Comparison of ENCODE assay signal across 9 cellular contexts in genomic region chr2:42493468-42493884, GRCh38. TPM values are rescaled to one million over a fixed set of nuclear protein-coding genes. Genes with fewer than 3 reads are reported as not detected.
A peak's percentile ranks its signal among the peaks of the same experiment; 100 is the strongest.
DNase-seq lines count a peak whose midpoint lies in the region; ATAC-seq and TF ChIP-seq lines count a peak whose summit lies in the region.
"Had no signal": no experiment of that assay in that cellular context is flagged by ENCODE, and none has a peak within 500 bp of the region (broad histone marks: within the 10 kb centered on the region; RNA-seq: fewer than 3 reads in every experiment).

No MANE protein-coding gene starts in this region.

- no peak overlapping the region for H4K91ac ChIP-seq in trophoblast cell (ENCODE audit: low read depth, low read length)

- in situ Hi-C loops in KBM-7 (cut with MboI; ENCODE audit: low pct_unique_long_range_greater_than_20kb, low sequenced_read_pairs) = no loop called here

- ATAC-seq in GM18511 (IDR thresholded peaks at IDR 0.05; ENCODE audit: unreplicated experiment) (peak; percentile 3), HG03342 (IDR thresholded peaks at IDR 0.05; ENCODE audit: unreplicated experiment) (peak; percentile 14), HG03025 (IDR thresholded peaks at IDR 0.05; ENCODE audit: low FRiP score, unreplicated experiment) (no peak)

- H3K18ac ChIP-seq in trophoblast cell (ENCODE audit: low read length) = no peak overlapping the region

- no peak overlapping the region for H2BK5ac ChIP-seq in trophoblast cell (ENCODE audit: low read depth, low read length, poor library complexity)

- no peak overlapping the region for H2BK120ac ChIP-seq in trophoblast cell (ENCODE audit: insufficient read depth, low read length, poor library complexity)

- no peak overlapping the region for H3K4ac ChIP-seq in trophoblast cell (ENCODE audit: low read depth, low read length)

- no peaks in the 10 kb centered on the region for H3K79me2 ChIP-seq in trophoblast cell (ENCODE audit: control insufficient read depth, insufficient read depth, low read length, poor library complexity)

- peak overlapping the region; percentile 9 for H4K8ac ChIP-seq in trophoblast cell (ENCODE audit: low read depth, low read length)

- H3K36me3 ChIP-seq in trophoblast cell (ENCODE audit: control insufficient read depth in 1 of 2, insufficient read depth in 2 of 2, low read length in 2 of 2) = no peaks in the 10 kb centered on the region

- intact Hi-C loops in dorsolateral prefrontal cortex (cut with DNase I) = loop anchor here in 1 of 2 donors (5.0 to 10.0 kb wide), 2 partner anchors 131 to 311 kb away; partner anchors contain the start of gene COX7A2L

- no CpG with 5 or more reads among the region's 59 CpGs for WGBS in trophoblast cell (ENCODE audit: extremely low coverage, insufficient coverage, insufficient read length)

- no peak overlapping the region for H2BK12ac ChIP-seq in trophoblast cell (ENCODE audit: low read length)

- POLR2A ChIA-PET in HEK293T (lab: Yijun Ruan, JAX) = no interaction called here

- H3K4me1 ChIP-seq in trophoblast cell (ENCODE audit: control insufficient read depth in 1 of 2, insufficient read depth in 2 of 2, low read length in 2 of 2) = peaks cover 8 to 17% of the 10 kb centered on the region in 2 experiments

- H3K4me3 ChIP-seq in dorsolateral prefrontal cortex = peak overlapping the region; percentile 44 to 85 (median 65)
- H3K4me3 ChIP-seq in trophoblast cell (ENCODE audit: low read depth, low read length) = peak overlapping the region; percentile 70

- peak overlapping the region; percentile 94 for H3K4me2 ChIP-seq in trophoblast cell (ENCODE audit: low read length)

- no peaks in the 10 kb centered on the region for H3K79me1 ChIP-seq in trophoblast cell (ENCODE audit: low read length)

- peak overlapping the region; percentile 56 for H4K12ac ChIP-seq in trophoblast cell (ENCODE audit: low read depth, low read length)

- no peak overlapping the region for H3K9ac ChIP-seq in trophoblast cell (ENCODE audit: low read length)

- H3K27ac ChIP-seq in dorsolateral prefrontal cortex = peak overlapping the region in 16 of 59 donors; percentile 11 to 75 (median 48)
- H3K27ac ChIP-seq in trophoblast cell (ENCODE audit: low read depth, low read length) = no peak overlapping the region

- no peak for TF ChIP-seq CTCF in dorsolateral prefrontal cortex (IDR thresholded peaks at IDR 0.05 in 54 of 56, conservative IDR thresholded peaks at IDR 0.05 in 2 of 56; ENCODE audit: low read depth in 1 of 56, partially characterized antibody in 56 of 56)

- H3K9me3 ChIP-seq in trophoblast cell (ENCODE audit: insufficient read depth, low read depth, low read length) = peaks cover 10% of the 10 kb centered on the region

- CTCF ChIA-PET in HEK293T (lab: Yijun Ruan, JAX) = no interaction called here

- no peak overlapping the region for H3K23ac ChIP-seq in trophoblast cell (ENCODE audit: low read length)

- peaks cover 0 to 35% (median 11%) of the 10 kb centered on the region in 45 donors for H3K27me3 ChIP-seq in dorsolateral prefrontal cortex
- peaks cover 15% of the 10 kb centered on the region for H3K27me3 ChIP-seq in trophoblast cell (ENCODE audit: insufficient read depth, low read length)

- peak overlapping the region; percentile 79 for H2AFZ ChIP-seq in trophoblast cell (ENCODE audit: insufficient read depth, low read length, poor library complexity)

- no peak overlapping the region for H3K14ac ChIP-seq in trophoblast cell (ENCODE audit: low read length)

- no peak for DNase-seq in dorsolateral prefrontal cortex
- no peak for DNase-seq in trophoblast cell
- no peak for DNase-seq in NCI-H2227 (lab: John Stamatoyannopoulos, UW; ENCODE audit: unreplicated experiment)
- no peak for DNase-seq in KBM-7
- DNase-seq in HEK293T (ENCODE audit: extremely low spot score) = no peak

- no peak overlapping the region for H2AK5ac ChIP-seq in trophoblast cell (ENCODE audit: low read length)

TF ChIP-seq in HEK293T, 16 proteins besides CTCF, POLR2A, EP300 and RAD21:
- no peak for TF ChIP-seq TARDBP (IDR thresholded peaks at IDR 0.05)
- TF ChIP-seq ELF4 (IDR thresholded peaks at IDR 0.05) = no peak
- no peak for TF ChIP-seq ARNT (IDR thresholded peaks at IDR 0.05)
- TF ChIP-seq SP1 (IDR thresholded peaks at IDR 0.05) = no peak
- TF ChIP-seq CTBP1 (IDR thresholded peaks at IDR 0.05; ENCODE audit: borderline replicate concordance) = no peak
- no peak for TF ChIP-seq NFRKB (IDR thresholded peaks at IDR 0.05)
- no peak for TF ChIP-seq FOXA1 (IDR thresholded peaks at IDR 0.05)
- no peak for TF ChIP-seq FOXK2 (IDR thresholded peaks at IDR 0.05)
- no peak for TF ChIP-seq HDGF (IDR thresholded peaks at IDR 0.05; ENCODE audit: borderline replicate concordance)
- TF ChIP-seq, protein P1, sequence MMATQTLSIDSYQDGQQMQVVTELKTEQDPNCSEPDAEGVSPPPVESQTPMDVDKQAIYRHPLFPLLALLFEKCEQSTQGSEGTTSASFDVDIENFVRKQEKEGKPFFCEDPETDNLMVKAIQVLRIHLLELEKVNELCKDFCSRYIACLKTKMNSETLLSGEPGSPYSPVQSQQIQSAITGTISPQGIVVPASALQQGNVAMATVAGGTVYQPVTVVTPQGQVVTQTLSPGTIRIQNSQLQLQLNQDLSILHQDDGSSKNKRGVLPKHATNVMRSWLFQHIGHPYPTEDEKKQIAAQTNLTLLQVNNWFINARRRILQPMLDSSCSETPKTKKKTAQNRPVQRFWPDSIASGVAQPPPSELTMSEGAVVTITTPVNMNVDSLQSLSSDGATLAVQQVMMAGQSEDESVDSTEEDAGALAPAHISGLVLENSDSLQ (IDR thresholded peaks at IDR 0.05) = no peak
TF ChIP-seq in HEK293T: peak in this region for 0.

RNA-seq across cellular contexts. Expression of gene KCNG3, which starts 0.3 kb away (rescaled TPM):
- 10 to 100 TPM in 23 of 120 experiments, 1 to 10 TPM in 97; 1.7 to 15.8 (median 7.8) TPM for total RNA-seq in dorsolateral prefrontal cortex
- polyA plus RNA-seq in trophoblast cell (2013) = 0.07 and 0.08 TPM in 2 replicates
- total RNA-seq: liver had no signal
- polyA plus RNA-seq: liver had no signal
